In genomic region chr3:171960159-171960558, GRCh38 we compare ENCODE assay signal across 20 cellular contexts.
DNase-seq lines count a peak whose midpoint lies in the region; ATAC-seq and TF ChIP-seq lines count a peak whose summit lies in the region.
"Had no signal": no experiment of that assay in that cellular context is flagged by ENCODE, and none has a peak within 500 bp of the region (broad histone marks: within the 10 kb centered on the region; RNA-seq: fewer than 3 reads in every experiment).

No MANE protein-coding gene starts in this region.

- no peaks in the 10 kb centered on the region for H3K27me3 ChIP-seq in liver (ENCODE audit: control insufficient read depth in 4 of 4, insufficient read depth in 4 of 4, low read length in 3 of 4)
- no peaks in the 10 kb centered on the region for H3K27me3 ChIP-seq in transverse colon
- H3K27me3 ChIP-seq: esophagus muscularis mucosa, gastroesophageal sphincter, upper lobe of left lung had no signal

- H3K4me1 ChIP-seq in liver (ENCODE audit: control insufficient read depth in 4 of 4, insufficient read depth in 4 of 4, low read length in 3 of 4) = peaks cover 0 to 11% (median 3%) of the 10 kb centered on the region in 4 donors
- H3K4me1 ChIP-seq in transverse colon = peaks cover 0 to 22% (median 3%) of the 10 kb centered on the region in 4 donors
- H3K4me1 ChIP-seq: gastroesophageal sphincter had no signal

- H3K9me3 ChIP-seq in liver (ENCODE audit: control insufficient read depth in 4 of 4, low read length in 3 of 4) = no peaks in the 10 kb centered on the region
- no peaks in the 10 kb centered on the region for H3K9me3 ChIP-seq in transverse colon
- H3K9me3 ChIP-seq: esophagus muscularis mucosa, gastroesophageal sphincter, upper lobe of left lung had no signal

- TF ChIP-seq POLR2A in transverse colon (IDR thresholded peaks at IDR 0.05) = no peak

- H3K36me3 Mint-ChIP-seq in activated T-helper 17 cell treated with anti-CD3 and anti-CD28 coated beads, Interleukin-2, amount 50 U/mL, for 72 hours (ENCODE audit: low read depth) = no peaks in the 10 kb centered on the region

- no peak for ATAC-seq in activated T-helper 17 cell treated with anti-CD3 and anti-CD28 coated beads, Interleukin-2, amount 50 U/mL, for 72 hours (replicated peaks)
- no peak for ATAC-seq in HG03095 (IDR thresholded peaks at IDR 0.05; ENCODE audit: unreplicated experiment)
- ATAC-seq: gastroesophageal sphincter had no signal

- WGBS in liver = 87% methylated on average over 4 of the region's 4 CpGs
- WGBS in transverse colon (ENCODE audit: low coverage in 1 of 2), 2 donors = 45 to 70% methylated on average over 2 to 4 of the region's 4 CpGs

- H3K4me1 Mint-ChIP-seq in activated T-helper 17 cell treated with anti-CD3 and anti-CD28 coated beads, Interleukin-2, amount 50 U/mL, for 72 hours = peaks cover 5% of the 10 kb centered on the region
- H3K4me1 Mint-ChIP-seq: B cell had no signal

- in situ Hi-C loops in transverse colon (cut with MboI; ENCODE audit: low pct_ligation_motif_present in 1 of 4, low pct_unique_long_range_greater_than_20kb in 1 of 4, low sequenced_read_pairs in 3 of 4) = no loop called here

- H3K9ac ChIP-seq in liver (ENCODE audit: low read depth in 1 of 2, low read length in 2 of 2) = peak overlapping the region in 1 of 2 donors; percentile 70

- H3K4me3 ChIP-seq in liver (ENCODE audit: low read depth in 1 of 3, low read length in 3 of 3) (no peak overlapping the region), transverse colon (no peak overlapping the region)
- H3K4me3 ChIP-seq: esophagus muscularis mucosa, gastroesophageal sphincter, upper lobe of left lung had no signal

- no peak for TF ChIP-seq RAD21 in liver (IDR thresholded peaks at IDR 0.05)

- H3K9me3 Mint-ChIP-seq in activated T-helper 17 cell treated with anti-CD3 and anti-CD28 coated beads, Interleukin-2, amount 50 U/mL, for 72 hours = no peaks in the 10 kb centered on the region
- H3K9me3 Mint-ChIP-seq: T-helper 1 cell treated with Interleukin-12 subunit alpha and Interleukin-12 subunit beta and Interleukin-4 antibody, amounts not matched to agents 30 μg/mL and 1 μg/mL, for 36 hours had no signal

- DNase-seq in SIG-M5 treated with dmso at 0.1 percent for 504 hours (lab: John Stamatoyannopoulos, UW; ENCODE audit: unreplicated experiment) (peak; percentile 26), SIG-M5 (lab: John Stamatoyannopoulos, UW) (no peak), transverse colon (no peak), NCI-H1092 (lab: John Stamatoyannopoulos, UW) (no peak), NCI-H187 (lab: John Stamatoyannopoulos, UW) (no peak)
- DNase-seq: caudate nucleus, KG1, NCI-H1105 treated with DMSO at 0.1 percent for 48 hours, NCI-H524 treated with DMSO at 0.1 percent for 48 hours, nephron progenitor cell, SHP77 treated with DMSO at 0.1 percent for 48 hours had no signal

- peak overlapping the region; percentile 57 to 77 for H3K27ac ChIP-seq in liver (ENCODE audit: low read depth in 1 of 2, low read length in 2 of 2)
- peak overlapping the region in 3 of 4 donors; percentile 13 to 43 (median 28) for H3K27ac ChIP-seq in transverse colon
- H3K27ac ChIP-seq: esophagus muscularis mucosa, gastroesophageal sphincter, upper lobe of left lung, VCaP had no signal

- peaks cover 14% of the 10 kb centered on the region for H3K27me3 Mint-ChIP-seq in activated T-helper 17 cell treated with anti-CD3 and anti-CD28 coated beads, Interleukin-2, amount 50 U/mL, for 72 hours

- H3K27ac Mint-ChIP-seq in activated T-helper 17 cell treated with anti-CD3 and anti-CD28 coated beads, Interleukin-2, amount 50 U/mL, for 72 hours = peak overlapping the region; percentile 60
- H3K27ac Mint-ChIP-seq: B cell; T-helper 1 cell treated with Interleukin-12 subunit alpha and Interleukin-12 subunit beta and Interleukin-4 antibody, amounts not matched to agents 30 μg/mL and 1 μg/mL, for 36 hours had no signal

- peak overlapping the region; percentile 25 for H3K4me3 Mint-ChIP-seq in activated T-helper 17 cell treated with anti-CD3 and anti-CD28 coated beads, Interleukin-2, amount 50 U/mL, for 72 hours
- H3K4me3 Mint-ChIP-seq: B cell; T-helper 1 cell treated with Interleukin-12 subunit alpha and Interleukin-12 subunit beta and Interleukin-4 antibody, amounts not matched to agents 30 μg/mL and 1 μg/mL, for 36 hours had no signal

- TF ChIP-seq EP300 in transverse colon (IDR thresholded peaks at IDR 0.05; ENCODE audit: low read depth) = no peak

- intact Hi-C loops in transverse colon (cut with DNase I; ENCODE audit: low total_unique reads) = no loop called here

- TF ChIP-seq CTCF in liver (IDR thresholded peaks at IDR 0.05; ENCODE audit: low read depth, low read length, missing input control) = no peak
- no peak for TF ChIP-seq CTCF in transverse colon (IDR thresholded peaks at IDR 0.05)

- H3K36me3 ChIP-seq in liver (ENCODE audit: control insufficient read depth in 4 of 4, insufficient read depth in 3 of 4, low read depth in 1 of 4, low read length in 3 of 4) (no peaks in the 10 kb centered on the region), transverse colon (no peaks in the 10 kb centered on the region)
- H3K36me3 ChIP-seq: esophagus muscularis mucosa, gastroesophageal sphincter, upper lobe of left lung had no signal

TF ChIP-seq in liver, 16 proteins besides CTCF, POLR2A, EP300 and RAD21:
- no peak for TF ChIP-seq EGR1 (IDR thresholded peaks at IDR 0.05; ENCODE audit: low read depth in 2 of 2)
- TF ChIP-seq FOXA2 (IDR thresholded peaks at IDR 0.05) = no peak
- no peak for TF ChIP-seq NR2F2 (IDR thresholded peaks at IDR 0.05)
- TF ChIP-seq, protein P1, sequence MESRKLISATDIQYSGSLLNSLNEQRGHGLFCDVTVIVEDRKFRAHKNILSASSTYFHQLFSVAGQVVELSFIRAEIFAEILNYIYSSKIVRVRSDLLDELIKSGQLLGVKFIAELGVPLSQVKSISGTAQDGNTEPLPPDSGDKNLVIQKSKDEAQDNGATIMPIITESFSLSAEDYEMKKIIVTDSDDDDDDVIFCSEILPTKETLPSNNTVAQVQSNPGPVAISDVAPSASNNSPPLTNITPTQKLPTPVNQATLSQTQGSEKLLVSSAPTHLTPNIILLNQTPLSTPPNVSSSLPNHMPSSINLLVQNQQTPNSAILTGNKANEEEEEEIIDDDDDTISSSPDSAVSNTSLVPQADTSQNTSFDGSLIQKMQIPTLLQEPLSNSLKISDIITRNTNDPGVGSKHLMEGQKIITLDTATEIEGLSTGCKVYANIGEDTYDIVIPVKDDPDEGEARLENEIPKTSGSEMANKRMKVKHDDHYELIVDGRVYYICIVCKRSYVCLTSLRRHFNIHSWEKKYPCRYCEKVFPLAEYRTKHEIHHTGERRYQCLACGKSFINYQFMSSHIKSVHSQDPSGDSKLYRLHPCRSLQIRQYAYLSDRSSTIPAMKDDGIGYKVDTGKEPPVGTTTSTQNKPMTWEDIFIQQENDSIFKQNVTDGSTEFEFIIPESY (IDR thresholded peaks at IDR 0.05) = no peak
- TF ChIP-seq YY1 (IDR thresholded peaks at IDR 0.05) = no peak
- no peak for TF ChIP-seq JUND (IDR thresholded peaks at IDR 0.05)
